In the genomic region with DNA sequence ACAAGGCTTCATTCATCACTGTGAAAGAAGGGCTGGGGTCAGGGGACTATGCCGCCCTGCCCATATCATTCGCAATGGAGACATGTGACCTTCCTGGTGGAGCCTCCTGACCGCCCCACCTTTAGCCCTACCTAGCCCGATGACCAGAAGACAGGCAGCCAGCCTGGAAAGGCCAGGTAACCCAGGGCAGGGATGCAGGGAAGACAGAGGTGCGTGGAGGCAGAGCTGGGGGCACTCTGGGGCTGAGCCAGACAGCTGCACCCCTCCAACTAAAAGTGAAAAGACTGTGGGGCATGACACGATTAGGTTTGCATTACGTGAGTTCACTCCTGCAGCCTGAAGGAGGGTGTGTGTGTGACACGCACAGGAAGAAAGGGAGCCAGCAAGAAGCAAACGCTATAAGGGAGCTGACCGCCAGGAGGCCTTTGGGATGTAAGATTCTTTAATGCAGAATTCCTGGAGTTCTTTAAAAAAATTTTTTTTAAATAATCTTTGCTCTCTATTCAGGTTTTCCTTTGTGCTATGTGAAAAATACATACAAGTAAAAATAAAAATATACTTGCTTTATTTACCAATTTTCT, we compare ENCODE assay signal across 1 cellular context.
TF ChIP-seq lines count a peak whose summit lies in the region.

No MANE protein-coding gene starts in this region.

TF ChIP-seq in HEK293T, 16 proteins besides CTCF, POLR2A, EP300 and RAD21 (continued from another document):
- TF ChIP-seq HDGF (IDR thresholded peaks at IDR 0.05; ENCODE audit: borderline replicate concordance) (no peak), ELF4 (IDR thresholded peaks at IDR 0.05) (no peak), ARNT (IDR thresholded peaks at IDR 0.05) (no peak), NFRKB (IDR thresholded peaks at IDR 0.05) (no peak), LEF1 (IDR thresholded peaks at IDR 0.05; ENCODE audit: borderline replicate concordance) (no peak)
